Comparison of ENCODE assay signal across 8 cellular contexts in genomic region chr7:100126239-100126930, GRCh38. TPM values are rescaled to one million over a fixed set of nuclear protein-coding genes. Genes with fewer than 3 reads are reported as not detected.
DNase-seq lines count a peak whose midpoint lies in the region; ATAC-seq and TF ChIP-seq lines count a peak whose summit lies in the region.

No MANE protein-coding gene starts in this region.

- H3K9me2 ChIP-seq in DOHH2 (replicated peaks; ENCODE audit: control insufficient read depth, low read length): no peaks in the 10 kb centered on the region

- H3K9me3 ChIP-seq in DOHH2 (ENCODE audit: control insufficient read depth, insufficient read depth, low read length) (no peaks in the 10 kb centered on the region), HAP-1 (no peaks in the 10 kb centered on the region), heart right ventricle (no peaks in the 10 kb centered on the region)

- peak overlapping the region; percentile 94 for H3K27ac ChIP-seq in DOHH2 (ENCODE audit: low read depth, low read length)
- peak overlapping the region; percentile 99 for H3K27ac ChIP-seq in VCaP
- H3K27ac ChIP-seq in heart right ventricle: peak overlapping the region; percentile 82 to 98 (median 96)

- peak in 7 of 8 donors; percentile 17 to 54 (median 47) for ATAC-seq in heart right ventricle

- H4K20me1 ChIP-seq in DOHH2 (ENCODE audit: control insufficient read depth, insufficient read depth, low read depth, low read length): no peaks in the 10 kb centered on the region

- H3K27me3 ChIP-seq in DOHH2 (ENCODE audit: control insufficient read depth, low read length): no peaks in the 10 kb centered on the region
- H3K27me3 ChIP-seq in HAP-1 (ENCODE audit: low read depth): no peaks in the 10 kb centered on the region
- no peaks in the 10 kb centered on the region for H3K27me3 ChIP-seq in heart right ventricle

- POLR2A ChIA-PET in GM10248 (lab: Yijun Ruan, JAX): interaction anchor here (0.9 kb wide), 1 partner anchor 26 kb away, joined by 5 read pairs; the partner anchor contains the start of genes AP4M1 and MCM7

- intact Hi-C loops in heart right ventricle (cut with DNase I): loop anchor here in 6 of 10 donors (2.0 to 10.0 kb wide), 5 partner anchors 39 to 212 kb away; partner anchors contain the start of genes COPS6 (in 1 of the 6), TRIM4 (in 1 of the 6) and ZNF3 (in 1 of the 6)
- intact Hi-C loops in posterior vena cava (cut with DNase I): no loop called here

- WGBS in heart right ventricle, 2 donors: 15 to 16% methylated on average over 29 of the region's 29 CpGs

- peak overlapping the region; percentile 96 for H3K4me2 ChIP-seq in DOHH2 (ENCODE audit: low read length)

- in situ Hi-C loops in HAP-1 (cut with MboI; ENCODE audit: low sequenced_read_pairs): no loop called here

- H3K4me3 ChIP-seq in DOHH2 (ENCODE audit: low read length) (peak overlapping the region; percentile 81), HAP-1 (peak overlapping the region; percentile 80), heart right ventricle (peak overlapping the region; percentile 81 to 98 (median 94)), skeletal muscle cell (ENCODE audit: low read depth, low read length) (peak overlapping the region; percentile 90)

- H3K4me1 ChIP-seq in DOHH2 (ENCODE audit: control insufficient read depth, low read length): peaks cover 46% of the 10 kb centered on the region
- H3K4me1 ChIP-seq in HAP-1: peaks cover 10% of the 10 kb centered on the region
- H3K4me1 ChIP-seq in heart right ventricle: peaks cover 11 to 42% (median 22%) of the 10 kb centered on the region in 9 donors

- H3K36me3 ChIP-seq in DOHH2 (ENCODE audit: control insufficient read depth, low read length) (peaks cover 36% of the 10 kb centered on the region), HAP-1 (replicated peaks) (no peaks in the 10 kb centered on the region; the same call in 1 of the 2 replicates), heart right ventricle (peaks cover 0 to 15% (median 0%) of the 10 kb centered on the region in 9 donors)

- TF ChIP-seq CTCF in DOHH2 (IDR thresholded peaks at IDR 0.05; ENCODE audit: low read depth, low read length, poor library complexity, severe bottlenecking): no peak
- TF ChIP-seq CTCF in VCaP (conservative IDR thresholded peaks at IDR 0.05): no peak
- TF ChIP-seq CTCF in heart right ventricle (IDR thresholded peaks at IDR 0.05): no peak
- TF ChIP-seq CTCF in GM10248 (IDR thresholded peaks at IDR 0.05; ENCODE audit: control extremely low read depth, extremely low read depth, low read depth, missing control alignments): no peak

- CTCF ChIA-PET in GM10248 (lab: Yijun Ruan, JAX): interaction anchor here (0.9 to 2.3 kb wide), 6 partner anchors 12 to 221 kb away, joined by 3 to 6 read pairs (median 4); no protein-coding TSS in a partner anchor

- DNase-seq in HAP-1 (ENCODE audit: low spot score in 2 of 2): no peak
- no peak for DNase-seq in heart right ventricle
- no peak for DNase-seq in skeletal muscle cell (ENCODE audit: low read depth)
- no peak for DNase-seq in posterior vena cava (ENCODE audit: low spot score)
- no peak for DNase-seq in GM10248 (ENCODE audit: extremely low spot score)
- DNase-seq in NCI-H187 treated with DMSO at 0.1 percent for 48 hours (lab: John Stamatoyannopoulos, UW): no peak

- peaks cover 45% of the 10 kb centered on the region for H3K79me2 ChIP-seq in DOHH2 (ENCODE audit: control insufficient read depth, low read length)

- peaks cover 32% of the 10 kb centered on the region for H3F3A ChIP-seq in DOHH2 (ENCODE audit: control insufficient read depth, insufficient read depth)

RNA-seq across cellular contexts. Expression of gene MBLAC1, which starts 0.4 kb away (rescaled TPM):
- 1 to 10 TPM; 1.2 to 3.5 (median 2.0) TPM for total RNA-seq in heart right ventricle
- polyA plus RNA-seq in heart right ventricle: 1 to 10 TPM; 2.6 to 2.9 TPM
- total RNA-seq in posterior vena cava: 1 to 10 TPM; 1.6 to 1.7 TPM

RNA-seq across cellular contexts. Expression of gene CNPY4, which starts 7.0 kb away (rescaled TPM):
- total RNA-seq in heart right ventricle: 10 to 100 TPM in 1 of 10 donors, 1 to 10 TPM in 9; 4.9 to 10.8 (median 6.6) TPM
- 10 to 100 TPM; 11.7 to 13.7 TPM for polyA plus RNA-seq in heart right ventricle
- total RNA-seq in posterior vena cava: 10 to 100 TPM in 1 of 2 donors, 1 to 10 TPM in 1; 9.6 to 18.3 TPM

RNA-seq across cellular contexts. Expression of gene TAF6, which starts 7.2 kb away (rescaled TPM):
- total RNA-seq in heart right ventricle: 10 to 100 TPM; 28.0 to 43.3 (median 31.0) TPM
- 10 to 100 TPM; 23.5 to 33.6 TPM for polyA plus RNA-seq in heart right ventricle
- 10 to 100 TPM; 34.3 to 35.4 TPM for total RNA-seq in posterior vena cava

RNA-seq across cellular contexts. Expression of gene LAMTOR4, which starts 22.3 kb away (rescaled TPM):
- total RNA-seq in heart right ventricle: 100 to 1,000 TPM in 1 of 10 donors, 10 to 100 TPM in 9; 72.3 to 102 (median 88.5) TPM
- 100 to 1,000 TPM; 147 to 210 TPM for polyA plus RNA-seq in heart right ventricle
- 10 to 100 TPM; 72.6 to 91.6 TPM for total RNA-seq in posterior vena cava

RNA-seq across cellular contexts. Expression of gene AP4M1, which starts 24.9 kb away (rescaled TPM):
- total RNA-seq in heart right ventricle (10 to 100 TPM in 9 of 10 donors, 1 to 10 TPM in 1; 8.4 to 14.4 (median 11.0) TPM), posterior vena cava (10 to 100 TPM; 11.6 to 15.5 TPM)
- polyA plus RNA-seq in heart right ventricle: 10 to 100 TPM; 15.9 to 20.6 TPM

Comparison
In these comparisons a context has a peak if more than half of its experiments do, and no peak if none do; other contexts are left out.
1. intact Hi-C loops: an anchor here in heart right ventricle (2.0 to 10.0 kb wide); none called in posterior vena cava.